21 cellular contexts compared by ENCODE assay signal in the genomic region with DNA sequence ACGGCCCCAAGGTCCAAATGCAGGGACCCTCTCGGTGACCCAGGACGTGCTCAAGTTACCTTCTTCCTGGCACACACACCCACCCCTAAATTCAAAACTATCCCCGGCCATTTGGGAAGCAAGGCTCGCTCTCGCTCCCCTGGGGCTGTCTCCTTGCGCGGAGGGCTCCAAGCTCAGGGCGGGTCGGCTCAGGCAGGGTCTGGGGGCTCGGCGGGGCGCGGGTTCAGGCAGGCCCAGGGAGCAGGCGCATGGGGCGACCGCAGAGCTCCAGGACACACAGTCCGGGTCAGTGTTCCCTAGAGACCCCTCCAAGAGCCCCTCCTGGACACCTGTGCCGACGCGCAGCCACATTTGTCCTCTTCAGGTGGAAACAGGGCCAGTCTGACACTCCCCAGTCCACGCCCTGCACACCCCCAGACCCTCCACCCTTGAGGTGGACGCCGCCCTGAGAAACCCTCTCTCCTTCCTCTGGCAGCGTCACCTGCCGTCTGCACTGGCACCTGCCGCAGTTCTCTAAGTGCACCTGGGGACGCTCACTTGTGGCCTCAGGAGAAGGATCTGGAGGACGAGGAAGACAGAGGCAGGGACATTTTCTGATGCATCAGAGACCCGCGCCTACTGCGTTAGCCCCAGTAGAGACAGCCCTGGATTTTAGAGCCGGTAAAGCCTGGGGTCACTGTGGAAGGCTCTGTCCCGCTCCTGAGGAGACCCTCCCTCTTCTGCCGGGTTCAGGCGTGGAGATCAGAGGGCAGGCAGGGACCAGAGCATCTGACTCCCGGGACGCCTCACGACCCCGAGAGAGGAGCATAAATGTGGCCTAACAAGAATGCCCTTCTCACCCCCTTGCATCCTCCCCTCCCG.
"Had no signal": no experiment of that assay in that cellular context is flagged by ENCODE, and none has a peak within 500 bp of the region (broad histone marks: within the 10 kb centered on the region; RNA-seq: fewer than 3 reads in every experiment).

No MANE protein-coding gene starts in this region.

- H3K4me3 ChIP-seq: lung, pancreas, psoas muscle, tibial nerve had no signal

- H3K27me3 ChIP-seq: pancreas, tibial nerve had no signal

- DNase-seq: activated CD4-positive, alpha-beta T cell treated with anti-CD3 and anti-CD28 coated beads for 1 hour; activated CD4-positive, alpha-beta T cell treated with anti-CD3 and anti-CD28 coated beads, Interleukin-2, amount 50 U/mL, for 1 hour; activated CD8-positive, alpha-beta T cell treated with anti-CD3 and anti-CD28 coated beads, Interleukin-2, amount 10 ng/mL, durations not matched to agents 7 days and 5 days; activated naive CD4-positive, alpha-beta T cell; activated naive CD8-positive, alpha-beta T cell treated with anti-CD3 and anti-CD28 coated beads, Interleukin-2, amount 10 ng/mL, durations not matched to agents 7 days and 5 days; activated T-cell treated with anti-CD3 and anti-CD28 coated beads, Interleukin-2, amount 50 U/mL, for 24 hours; amygdala; cerebellar nuclear complex; foreskin keratinocyte; kidney; naive B cell; pancreas; psoas muscle; right cardiac atrium; stimulated activated CD4-positive, alpha-beta T cell treated with anti-CD3 and anti-CD28 coated beads, Interleukin-1b, Interleukin-23, amount 100 ng/mL, for 48 hours; stimulated activated naive CD8-positive, alpha-beta T cell treated with anti-CD3 and anti-CD28 coated beads, Interleukin-15, amount 100 ng/mL, for 72 hours; T-helper 1 cell had no signal

- H3K27ac ChIP-seq: foreskin keratinocyte, pancreas, psoas muscle, tibial nerve had no signal

- H3K9me3 Mint-ChIP-seq: activated naive CD8-positive, alpha-beta T cell treated with anti-CD3 and anti-CD28 coated beads, Interleukin-2, amount 10 ng/mL, durations not matched to agents 7 days and 5 days; activated T-cell treated with anti-CD3 and anti-CD28 coated beads, Interleukin-2, amount 50 U/mL, for 24 hours; activated T-helper 17 cell treated with anti-CD3 and anti-CD28 coated beads, Interleukin-2, amount 50 U/mL, for 72 hours; stimulated activated effector memory CD8-positive, alpha-beta T cell treated with anti-CD3 and anti-CD28 coated beads, Interleukin-12 subunit alpha, Interleukin-12 subunit beta, amount 100 ng/mL, for 72 hours; stimulated activated naive CD8-positive, alpha-beta T cell treated with anti-CD3 and anti-CD28 coated beads, Interleukin-15, amount 100 ng/mL, for 72 hours had no signal

- H3K9me3 ChIP-seq: pancreas, psoas muscle, tibial nerve had no signal

- H3K27ac Mint-ChIP-seq: activated CD8-positive, alpha-beta T cell treated with anti-CD3 and anti-CD28 coated beads, Interleukin-2, amount 10 ng/mL, durations not matched to agents 7 days and 5 days; activated naive CD8-positive, alpha-beta T cell treated with anti-CD3 and anti-CD28 coated beads, Interleukin-2, amount 10 ng/mL, durations not matched to agents 7 days and 5 days; activated T-cell treated with anti-CD3 and anti-CD28 coated beads, Interleukin-2, amount 50 U/mL, for 24 hours; activated T-helper 17 cell treated with anti-CD3 and anti-CD28 coated beads, Interleukin-2, amount 50 U/mL, for 72 hours; naive B cell; stimulated activated effector memory CD8-positive, alpha-beta T cell treated with anti-CD3 and anti-CD28 coated beads, Interleukin-12 subunit alpha, Interleukin-12 subunit beta, amount 100 ng/mL, for 72 hours; stimulated activated naive CD8-positive, alpha-beta T cell treated with anti-CD3 and anti-CD28 coated beads, Interleukin-15, amount 100 ng/mL, for 72 hours had no signal

- H3K36me3 Mint-ChIP-seq: activated naive CD8-positive, alpha-beta T cell treated with anti-CD3 and anti-CD28 coated beads, Interleukin-2, amount 10 ng/mL, durations not matched to agents 7 days and 5 days; naive B cell; stimulated activated effector memory CD8-positive, alpha-beta T cell treated with anti-CD3 and anti-CD28 coated beads, Interleukin-12 subunit alpha, Interleukin-12 subunit beta, amount 100 ng/mL, for 72 hours had no signal

- ATAC-seq: activated CD8-positive, alpha-beta T cell treated with anti-CD3 and anti-CD28 coated beads, Interleukin-2, amount 10 ng/mL, durations not matched to agents 7 days and 5 days; activated T-helper 17 cell treated with anti-CD3 and anti-CD28 coated beads, Interleukin-2, amount 50 U/mL, for 72 hours; foreskin keratinocyte; pancreas; psoas muscle; stimulated activated effector memory CD8-positive, alpha-beta T cell treated with anti-CD3 and anti-CD28 coated beads, Interleukin-12 subunit alpha, Interleukin-12 subunit beta, amount 100 ng/mL, for 72 hours had no signal

- H3K36me3 ChIP-seq: pancreas, tibial nerve had no signal

- H3K4me1 ChIP-seq: foreskin keratinocyte, pancreas, psoas muscle, tibial nerve had no signal

- H3K4me1 Mint-ChIP-seq: activated naive CD8-positive, alpha-beta T cell treated with anti-CD3 and anti-CD28 coated beads, Interleukin-2, amount 10 ng/mL, durations not matched to agents 7 days and 5 days; activated T-helper 17 cell treated with anti-CD3 and anti-CD28 coated beads, Interleukin-2, amount 50 U/mL, for 72 hours; naive B cell; stimulated activated effector memory CD8-positive, alpha-beta T cell treated with anti-CD3 and anti-CD28 coated beads, Interleukin-12 subunit alpha, Interleukin-12 subunit beta, amount 100 ng/mL, for 72 hours; stimulated activated naive CD8-positive, alpha-beta T cell treated with anti-CD3 and anti-CD28 coated beads, Interleukin-15, amount 100 ng/mL, for 72 hours had no signal

- H3K4me3 Mint-ChIP-seq: activated CD8-positive, alpha-beta T cell treated with anti-CD3 and anti-CD28 coated beads, Interleukin-2, amount 10 ng/mL, durations not matched to agents 7 days and 5 days; activated naive CD8-positive, alpha-beta T cell treated with anti-CD3 and anti-CD28 coated beads, Interleukin-2, amount 10 ng/mL, durations not matched to agents 7 days and 5 days; activated T-cell treated with anti-CD3 and anti-CD28 coated beads, Interleukin-2, amount 50 U/mL, for 24 hours; activated T-helper 17 cell treated with anti-CD3 and anti-CD28 coated beads, Interleukin-2, amount 50 U/mL, for 72 hours; naive B cell; stimulated activated effector memory CD8-positive, alpha-beta T cell treated with anti-CD3 and anti-CD28 coated beads, Interleukin-12 subunit alpha, Interleukin-12 subunit beta, amount 100 ng/mL, for 72 hours; stimulated activated naive CD8-positive, alpha-beta T cell treated with anti-CD3 and anti-CD28 coated beads, Interleukin-15, amount 100 ng/mL, for 72 hours had no signal
